Comparison of ENCODE assay signal across 8 cellular contexts in genomic region chr10:90787906-90788491, GRCh38.
DNase-seq lines count a peak whose midpoint lies in the region; ATAC-seq lines count a peak whose summit lies in the region.

No MANE protein-coding gene starts in this region.

- ATAC-seq in stimulated activated naive CD8-positive, alpha-beta T cell treated with anti-CD3 and anti-CD28 coated beads, Interleukin-15, Interleukin-2, amounts not matched to agents 100 U/mL and 50 U/mL, for 24 hours: no peak
- no peak for ATAC-seq in stimulated activated naive CD8-positive, alpha-beta T cell treated with anti-CD3 and anti-CD28 coated beads, Interleukin-15, amount 100 ng/mL, for 72 hours
- no peak for ATAC-seq in activated T-cell treated with anti-CD3 and anti-CD28 coated beads, Interleukin-2, amount 50 U/mL, for 72 hours (replicated peaks in 1 of 2)
- ATAC-seq in stimulated activated memory B cell treated with anti-CD40 and anti-IgM and Interleukin-4, amounts not matched to agents 10 μg/mL and 1 μg/mL and 100 μg/mL, for 72 hours: peak; percentile 34
- ATAC-seq in GM19455 (IDR thresholded peaks at IDR 0.05; ENCODE audit: unreplicated experiment): no peak

- DNase-seq in stimulated activated naive CD8-positive, alpha-beta T cell treated with anti-CD3 and anti-CD28 coated beads, Interleukin-15, Interleukin-2, amounts not matched to agents 100 U/mL and 50 U/mL, for 24 hours: peak; percentile 20
- no peak for DNase-seq in stimulated activated naive CD8-positive, alpha-beta T cell treated with anti-CD3 and anti-CD28 coated beads, Interleukin-15, amount 100 ng/mL, for 72 hours
- DNase-seq in NCI-H146 (lab: John Stamatoyannopoulos, UW) (peak; percentile 35), hippocampal formation (lab: John Stamatoyannopoulos, UW) (peak; percentile 2 to 12), activated gamma-delta T cell (lab: John Stamatoyannopoulos, UW) (no peak)
- DNase-seq in activated T-cell treated with anti-CD3 and anti-CD28 coated beads, Interleukin-2, amount 50 U/mL, for 72 hours: peak; percentile 15 to 16

- no peak overlapping the region for H3K4me3 Mint-ChIP-seq in stimulated activated naive CD8-positive, alpha-beta T cell treated with anti-CD3 and anti-CD28 coated beads, Interleukin-15, amount 100 ng/mL, for 72 hours
- H3K4me3 Mint-ChIP-seq in activated T-cell treated with anti-CD3 and anti-CD28 coated beads, Interleukin-2, amount 50 U/mL, for 72 hours: no peak overlapping the region
- no peak overlapping the region for H3K4me3 Mint-ChIP-seq in stimulated activated memory B cell treated with anti-CD40 and anti-IgM and Interleukin-4, amounts not matched to agents 10 μg/mL and 1 μg/mL and 100 μg/mL, for 72 hours

- H3K36me3 Mint-ChIP-seq in activated T-cell treated with anti-CD3 and anti-CD28 coated beads, Interleukin-2, amount 50 U/mL, for 72 hours (ENCODE audit: insufficient read depth in 2 of 2): no peaks in the 10 kb centered on the region
- no peaks in the 10 kb centered on the region for H3K36me3 Mint-ChIP-seq in stimulated activated memory B cell treated with anti-CD40 and anti-IgM and Interleukin-4, amounts not matched to agents 10 μg/mL and 1 μg/mL and 100 μg/mL, for 72 hours

- no peaks in the 10 kb centered on the region for H3K9me3 Mint-ChIP-seq in stimulated activated naive CD8-positive, alpha-beta T cell treated with anti-CD3 and anti-CD28 coated beads, Interleukin-15, amount 100 ng/mL, for 72 hours
- no peaks in the 10 kb centered on the region for H3K9me3 Mint-ChIP-seq in activated T-cell treated with anti-CD3 and anti-CD28 coated beads, Interleukin-2, amount 50 U/mL, for 72 hours
- no peaks in the 10 kb centered on the region for H3K9me3 Mint-ChIP-seq in stimulated activated memory B cell treated with anti-CD40 and anti-IgM and Interleukin-4, amounts not matched to agents 10 μg/mL and 1 μg/mL and 100 μg/mL, for 72 hours

- H3K4me1 Mint-ChIP-seq in stimulated activated naive CD8-positive, alpha-beta T cell treated with anti-CD3 and anti-CD28 coated beads, Interleukin-15, amount 100 ng/mL, for 72 hours: no peaks in the 10 kb centered on the region
- H3K4me1 Mint-ChIP-seq in activated T-cell treated with anti-CD3 and anti-CD28 coated beads, Interleukin-2, amount 50 U/mL, for 72 hours (ENCODE audit: low read depth): peaks cover 5% of the 10 kb centered on the region
- peaks cover 15% of the 10 kb centered on the region for H3K4me1 Mint-ChIP-seq in stimulated activated memory B cell treated with anti-CD40 and anti-IgM and Interleukin-4, amounts not matched to agents 10 μg/mL and 1 μg/mL and 100 μg/mL, for 72 hours

- H3K27me3 Mint-ChIP-seq in stimulated activated naive CD8-positive, alpha-beta T cell treated with anti-CD3 and anti-CD28 coated beads, Interleukin-15, amount 100 ng/mL, for 72 hours: peaks cover 9% of the 10 kb centered on the region
- H3K27me3 Mint-ChIP-seq in activated T-cell treated with anti-CD3 and anti-CD28 coated beads, Interleukin-2, amount 50 U/mL, for 72 hours (ENCODE audit: low read depth): peaks cover 22% of the 10 kb centered on the region
- H3K27me3 Mint-ChIP-seq in stimulated activated memory B cell treated with anti-CD40 and anti-IgM and Interleukin-4, amounts not matched to agents 10 μg/mL and 1 μg/mL and 100 μg/mL, for 72 hours: no peaks in the 10 kb centered on the region

- no peak overlapping the region for H3K27ac Mint-ChIP-seq in stimulated activated naive CD8-positive, alpha-beta T cell treated with anti-CD3 and anti-CD28 coated beads, Interleukin-15, amount 100 ng/mL, for 72 hours
- no peak overlapping the region for H3K27ac Mint-ChIP-seq in activated T-cell treated with anti-CD3 and anti-CD28 coated beads, Interleukin-2, amount 50 U/mL, for 72 hours
- H3K27ac Mint-ChIP-seq in stimulated activated memory B cell treated with anti-CD40 and anti-IgM and Interleukin-4, amounts not matched to agents 10 μg/mL and 1 μg/mL and 100 μg/mL, for 72 hours: no peak overlapping the region

Comparison
In these comparisons a context has a peak if more than half of its experiments do, and no peak if none do; other contexts are left out.
1. DNase-seq: peak in stimulated activated naive CD8-positive, alpha-beta T cell treated with anti-CD3 and anti-CD28 coated beads, Interleukin-15, Interleukin-2, amounts not matched to agents 100 U/mL and 50 U/mL, for 24 hours (single experiment), NCI-H146 (single experiment), activated T-cell treated with anti-CD3 and anti-CD28 coated beads, Interleukin-2, amount 50 U/mL, for 72 hours (2 of 2) and hippocampal formation (2 of 2); none in stimulated activated naive CD8-positive, alpha-beta T cell treated with anti-CD3 and anti-CD28 coated beads, Interleukin-15, amount 100 ng/mL, for 72 hours (0 of 2) and activated gamma-delta T cell (single experiment).